ENCODE assay signal across 8 cellular contexts in the genomic region with DNA sequence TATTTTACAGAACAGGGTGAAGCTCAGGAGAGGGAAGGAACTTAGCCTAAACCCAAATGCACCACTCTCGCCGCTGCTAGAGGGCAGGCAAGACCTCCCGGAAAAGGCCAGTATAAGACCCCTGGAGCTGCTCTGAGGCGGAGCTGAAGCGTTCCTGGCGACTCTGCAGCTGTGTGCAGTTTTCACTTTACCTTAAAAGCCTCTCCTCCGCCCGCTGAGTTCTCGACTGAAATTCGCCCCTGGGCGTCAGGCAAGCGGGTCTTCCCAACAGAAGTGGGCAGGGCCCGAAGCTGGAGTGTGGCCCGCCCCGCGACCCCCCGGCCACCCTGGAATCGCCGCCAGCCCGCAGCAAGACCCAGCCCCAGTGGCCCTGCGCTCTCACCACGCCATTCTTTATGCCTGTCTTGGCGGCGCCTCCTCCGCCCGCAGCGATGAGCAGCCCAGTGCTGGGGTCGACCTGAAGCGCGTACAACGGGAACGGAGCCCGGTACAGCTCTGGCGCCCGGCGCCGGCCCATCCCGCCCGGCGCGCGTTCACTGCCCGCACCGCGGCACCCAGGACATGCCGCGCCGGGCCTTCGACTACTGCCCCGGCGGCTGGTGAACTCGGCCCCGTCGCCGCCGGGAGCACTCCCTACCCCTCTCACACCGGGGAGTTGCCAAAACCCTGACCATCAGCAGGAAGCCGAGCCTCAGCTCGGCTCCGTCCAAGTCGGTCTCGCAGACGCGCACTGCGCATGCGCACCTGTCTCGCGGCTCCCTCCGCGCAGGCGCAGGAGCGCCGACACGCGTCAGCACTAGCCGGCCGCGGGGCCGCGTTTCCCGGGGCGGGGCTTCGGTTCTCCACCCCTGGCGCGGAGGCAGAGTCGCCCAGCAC. TPM values are rescaled to one million over a fixed set of nuclear protein-coding genes. Genes with fewer than 3 reads are reported as not detected.
DNase-seq lines count a peak whose midpoint lies in the region; ATAC-seq and TF ChIP-seq lines count a peak whose summit lies in the region.

A gene with protein sequence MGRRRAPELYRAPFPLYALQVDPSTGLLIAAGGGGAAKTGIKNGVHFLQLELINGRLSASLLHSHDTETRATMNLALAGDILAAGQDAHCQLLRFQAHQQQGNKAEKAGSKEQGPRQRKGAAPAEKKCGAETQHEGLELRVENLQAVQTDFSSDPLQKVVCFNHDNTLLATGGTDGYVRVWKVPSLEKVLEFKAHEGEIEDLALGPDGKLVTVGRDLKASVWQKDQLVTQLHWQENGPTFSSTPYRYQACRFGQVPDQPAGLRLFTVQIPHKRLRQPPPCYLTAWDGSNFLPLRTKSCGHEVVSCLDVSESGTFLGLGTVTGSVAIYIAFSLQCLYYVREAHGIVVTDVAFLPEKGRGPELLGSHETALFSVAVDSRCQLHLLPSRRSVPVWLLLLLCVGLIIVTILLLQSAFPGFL (minus strand): TSS at position 732 of the 876 bp plus-strand sequence. CDS start 215 bp downstream, at position 517.

- peak within 1 kb of the TSS; percentile 99 for H3K9ac ChIP-seq in adipocyte (ENCODE audit: low read length)

- TF ChIP-seq CTCF in GM12873 (IDR thresholded peaks at IDR 0.05; ENCODE audit: insufficient read depth, low read depth, low read length, missing control alignments) (peak; percentile 53), type B pancreatic cell (conservative IDR thresholded peaks at IDR 0.05) (peak; percentile 59)

- H3K27ac Mint-ChIP-seq in type B pancreatic cell, result peak within 1 kb of the TSS; percentile 86

- peaks cover 12% of the 10 kb centered on the region for H3K4me1 Mint-ChIP-seq in type B pancreatic cell (ENCODE audit: unreplicated experiment)

- peaks cover 4% of the 10 kb centered on the region for H3K36me3 Mint-ChIP-seq in type B pancreatic cell

- H3K36me3 ChIP-seq in adipocyte (ENCODE audit: control insufficient read depth, insufficient read depth, low read length, severe bottlenecking), result peaks cover 40% of the 10 kb centered on the region

- ATAC-seq in HG02763 (IDR thresholded peaks at IDR 0.05; ENCODE audit: unreplicated experiment), result peak; percentile 83

- no peaks in the 10 kb centered on the region for H3K27me3 ChIP-seq in adipocyte (replicated peaks; ENCODE audit: control insufficient read depth, insufficient read depth, low read length)

- H3K9me3 ChIP-seq in adipocyte (ENCODE audit: control insufficient read depth, low read length), result no peaks in the 10 kb centered on the region

- H3K9me3 Mint-ChIP-seq in type B pancreatic cell, result no peaks in the 10 kb centered on the region

- H3K27me3 Mint-ChIP-seq in type B pancreatic cell, result peaks cover 9% of the 10 kb centered on the region

- peak within 1 kb of the TSS; percentile 95 for H3K4me3 Mint-ChIP-seq in type B pancreatic cell

- peaks cover 23% of the 10 kb centered on the region for H3K4me1 ChIP-seq in adipocyte (ENCODE audit: control insufficient read depth, insufficient read depth, low read length)

- H3K4me3 ChIP-seq in adipocyte (ENCODE audit: low read length), result peak within 1 kb of the TSS; percentile 86

- intact Hi-C loops in cardiac septum (cut with DNase I), result loop anchor here (2.0 kb wide), 1 partner anchor 79 kb away; a partner anchor contains a TSS

- DNase-seq in NCI-H1436 (lab: John Stamatoyannopoulos, UW) (peak; percentile 95), T follicular helper cell (ENCODE audit: low read depth) (peak; percentile 96), adipocyte (ENCODE audit: low read depth) (peak; percentile 99), cardiac septum (ENCODE audit: low spot score) (peak; percentile 98), pons (ENCODE audit: low spot score) (peak; percentile 94), type B pancreatic cell (ENCODE audit: extremely low spot score, unreplicated experiment) (peak; percentile 100)

RNA-seq across cellular contexts. Expression of the gene that starts here (rescaled TPM):
- total RNA-seq in cardiac septum (40.4 TPM), type B pancreatic cell (ENCODE audit: low replicate concordance) (52.3 and 53.6 TPM in 2 replicates)

Comparison
In these comparisons a context has a peak if more than half of its experiments do, and no peak if none do; other contexts are left out.
1. Peak in every context shown above with its lines: DNase-seq, ATAC-seq and H3K4me3 ChIP-seq.